14 cellular contexts compared by ENCODE assay signal in the genomic region with DNA sequence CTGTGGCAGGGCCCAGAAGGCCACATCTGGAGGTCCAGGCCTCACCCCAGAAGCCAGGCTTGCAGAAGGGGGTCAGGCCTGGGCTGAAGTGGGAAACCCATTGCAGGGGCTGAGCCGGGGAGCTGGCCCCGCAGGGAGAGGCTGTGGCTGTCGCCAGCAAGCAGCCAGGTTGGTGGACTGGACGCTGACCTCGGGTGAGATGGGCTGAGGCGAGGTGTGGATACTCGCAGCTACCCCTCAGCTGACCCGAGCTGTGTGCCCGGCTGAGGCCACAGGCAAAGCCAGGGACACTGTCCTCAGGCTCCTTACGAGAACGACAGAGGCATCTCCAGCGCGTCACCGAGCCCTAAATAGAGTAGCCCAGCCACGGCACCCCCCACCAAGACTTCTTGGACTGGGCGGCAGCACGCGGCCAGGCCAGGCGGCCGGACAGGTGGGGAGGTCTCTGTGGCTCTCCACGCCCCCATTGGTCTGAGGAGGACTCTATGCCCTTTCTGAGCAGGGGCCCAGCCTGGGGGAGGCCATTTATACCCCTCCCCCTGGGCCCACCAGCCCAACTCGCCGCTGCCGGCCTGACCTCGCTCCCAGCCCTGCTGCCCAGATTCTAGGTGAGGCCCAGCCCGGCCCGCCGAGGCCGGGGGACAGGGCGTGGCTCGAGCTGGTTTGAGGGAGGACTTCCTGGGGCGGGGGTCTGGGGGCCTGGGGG. TPM values are rescaled to one million over a fixed set of nuclear protein-coding genes. Genes with fewer than 3 reads are reported as not detected.
DNase-seq lines count a peak whose midpoint lies in the region; ATAC-seq, FAIRE-seq and TF ChIP-seq lines count a peak whose summit lies in the region.
"Had no signal": no experiment of that assay in that cellular context is flagged by ENCODE, and none has a peak within 500 bp of the region (broad histone marks: within the 10 kb centered on the region; RNA-seq: fewer than 3 reads in every experiment).

A gene (plus strand): TSS at position 556 of the 706 bp plus-strand sequence. CDS start 716 bp downstream, outside the sequence.

- DNase-seq in GM12892 (ENCODE audit: insufficient read length): no peak
- DNase-seq in SJCRH30: peak; percentile 40 to 49
- DNase-seq in left lung: peak; percentile 40 to 77
- no peak for DNase-seq in COLO668 (lab: John Stamatoyannopoulos, UW; ENCODE audit: unreplicated experiment)
- DNase-seq in UCSD-AML1 (lab: John Stamatoyannopoulos, UW; ENCODE audit: unreplicated experiment): no peak
- DNase-seq in inferior parietal cortex (ENCODE audit: extremely low spot score): no peak
- DNase-seq: T1000 had no signal

- H3K4me3 ChIP-seq in SJCRH30 (no peak within 1 kb of the TSS), left lung (no peak within 1 kb of the TSS), skeletal muscle satellite cell (ENCODE audit: low read length) (no peak within 1 kb of the TSS)

- peak; percentile 17 for FAIRE-seq in GM12892 (lab: Jason Lieb, UNC)

- H3K9ac ChIP-seq in skeletal muscle satellite cell (ENCODE audit: low read depth, low read length): no peak within 1 kb of the TSS

- no peak for TF ChIP-seq CTCF in left lung (IDR thresholded peaks at IDR 0.05)

- H3K27ac ChIP-seq in SJCRH30: peak within 1 kb of the TSS; percentile 67
- peak within 1 kb of the TSS in 1 of 2 donors; percentile 88 for H3K27ac ChIP-seq in left lung

- ATAC-seq in left lung: no peak
- ATAC-seq in GM21737 (IDR thresholded peaks at IDR 0.05; ENCODE audit: unreplicated experiment): no peak

- H3K36me3 ChIP-seq in SJCRH30 (no peaks in the 10 kb centered on the region), left lung (no peaks in the 10 kb centered on the region), skeletal muscle satellite cell (ENCODE audit: insufficient read depth, low read length) (no peaks in the 10 kb centered on the region)

- H3K4me2 ChIP-seq in skeletal muscle satellite cell (ENCODE audit: low read length): peak within 1 kb of the TSS; percentile 39

- no peaks in the 10 kb centered on the region for H3K27me3 ChIP-seq in SJCRH30
- H3K27me3 ChIP-seq in left lung: peaks cover 0 to 7% of the 10 kb centered on the region in 2 donors
- H3K27me3 ChIP-seq in skeletal muscle satellite cell (ENCODE audit: control insufficient read depth, insufficient read depth, low read length): no peaks in the 10 kb centered on the region

- TF ChIP-seq POLR2A in GM12892 (IDR thresholded peaks at IDR 0.05; ENCODE audit: low read depth, low read length): no peak

- peaks cover 46% of the 10 kb centered on the region for H3K4me1 ChIP-seq in SJCRH30
- peaks cover 3 to 48% of the 10 kb centered on the region in 2 donors for H3K4me1 ChIP-seq in left lung
- peaks cover 3% of the 10 kb centered on the region for H3K4me1 ChIP-seq in skeletal muscle satellite cell (ENCODE audit: control insufficient read depth, insufficient read depth, low read length)

- no peaks in the 10 kb centered on the region for H3K9me3 ChIP-seq in SJCRH30 (replicated peaks)
- no peaks in the 10 kb centered on the region for H3K9me3 ChIP-seq in left lung
- no peaks in the 10 kb centered on the region for H3K9me3 ChIP-seq in skeletal muscle satellite cell (replicated peaks; ENCODE audit: low read length)

- intact Hi-C loops in left lung (cut with DNase I): loop anchor here in 1 of 2 donors (5.0 to 10.0 kb wide), 2 partner anchors 184 to 314 kb away; no protein-coding TSS in a partner anchor

RNA-seq across cellular contexts. Expression of the gene that starts here (rescaled TPM):
- polyA plus RNA-seq in GM12892 (2012; ENCODE audit: missing spikeins): 0.76 TPM
- 20.2 and 20.5 TPM in 2 replicates for total RNA-seq in SJCRH30 (2014; rRNA removed; shearing (Covaris generic))
- 1 to 10 TPM; 3.4 to 8.5 TPM for total RNA-seq in left lung
- 0.87 TPM in 1 of 2 replicates, not detected in the other for total RNA-seq in skeletal muscle satellite cell (2012; rRNA removed)
- total RNA-seq: activated naive CD4-positive, alpha-beta T cell treated with anti-CD3 and anti-CD28 coated beads, Interleukin-2, amount 50 U/mL, for 72 hours; dermis microvascular lymphatic vessel endothelial cell; HT1080; neural crest cell had no signal
- polyA plus RNA-seq: BJ had no signal

Comparison
In these comparisons a context has a peak if more than half of its experiments do, and no peak if none do; other contexts are left out.
1. DNase-seq: peak in SJCRH30 (2 of 2) and left lung (2 of 2); none in GM12892 (single experiment), COLO668 (single experiment), UCSD-AML1 (single experiment) and inferior parietal cortex (single experiment).